8 cellular contexts compared by ENCODE assay signal in the genomic region with DNA sequence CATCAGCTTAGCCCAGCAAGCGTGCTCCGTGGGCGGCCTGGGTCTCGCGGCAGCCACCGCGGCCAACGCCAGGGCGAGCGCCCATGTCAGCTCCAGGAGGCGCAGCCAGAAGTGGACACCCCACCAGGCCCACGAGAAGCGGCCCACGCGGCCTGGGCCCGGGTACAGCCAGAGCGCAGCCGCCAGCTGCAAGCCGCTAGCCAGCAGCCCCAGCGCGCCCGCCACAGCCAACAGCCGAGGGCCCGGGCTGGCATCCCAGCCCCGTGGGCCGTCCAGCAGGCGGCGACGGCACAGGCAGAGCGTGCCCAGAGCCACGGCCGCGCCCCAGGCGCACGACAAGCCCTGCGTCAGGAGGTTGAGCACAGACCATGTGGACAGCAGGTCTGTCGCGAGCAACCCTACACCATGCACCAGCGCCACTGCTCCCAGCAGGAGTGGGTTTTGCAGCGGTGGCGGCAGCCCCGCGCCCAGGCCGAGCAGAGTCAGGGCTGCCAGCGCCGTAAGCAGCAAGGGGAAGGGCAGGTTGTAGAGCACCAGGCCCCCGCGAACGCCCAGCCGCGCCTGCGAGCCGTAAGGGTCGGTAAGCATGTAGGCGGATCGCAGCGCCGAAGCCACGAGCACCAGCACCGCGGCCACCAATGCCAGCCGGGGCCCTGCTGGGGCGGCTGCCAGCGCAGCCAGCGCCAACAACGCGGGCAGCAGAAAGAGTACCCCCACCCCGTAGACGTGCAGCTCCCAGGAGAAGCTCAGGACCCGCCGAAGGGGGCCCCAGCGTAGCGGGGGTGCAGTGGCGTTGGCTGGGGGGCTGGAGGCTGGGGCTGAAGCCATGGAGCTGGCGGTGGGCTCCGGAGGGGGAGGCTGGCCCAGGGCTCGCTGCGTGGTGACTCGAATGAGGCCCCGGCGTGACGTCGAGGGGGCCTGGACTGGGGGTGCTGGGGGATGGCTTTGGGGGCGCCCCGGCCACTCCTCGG. TPM values are rescaled to one million over a fixed set of nuclear protein-coding genes. Genes with fewer than 3 reads are reported as not detected.
A peak's percentile ranks its signal among the peaks of the same experiment; 100 is the strongest.
DNase-seq lines count a peak whose midpoint lies in the region; ATAC-seq, FAIRE-seq and TF ChIP-seq lines count a peak whose summit lies in the region.

No MANE protein-coding gene starts in this region.

- peak; percentile 87 to 90 (median 88) for ATAC-seq in pancreas
- ATAC-seq in HG02885 (IDR thresholded peaks at IDR 0.05; ENCODE audit: poor library complexity, unreplicated experiment) = no peak
- ATAC-seq in GM19023 (IDR thresholded peaks at IDR 0.05; ENCODE audit: unreplicated experiment) = no peak

- WGBS in pancreas, 2 donors = 27 to 33% methylated on average over 78 to 86 of the region's 86 CpGs

- no peaks in the 10 kb centered on the region for H3K9me3 ChIP-seq in pancreas

- peak overlapping the region; percentile 67 to 75 (median 72) for H3K27ac ChIP-seq in pancreas

- H3K4me3 Mint-ChIP-seq in HFFc6 = peak overlapping the region; percentile 90

- no peak for FAIRE-seq in pancreas (lab: Jason Lieb, UNC)

- peaks cover 0 to 5% (median 0%) of the 10 kb centered on the region in 3 donors for H3K4me1 ChIP-seq in pancreas

- H3K27ac Mint-ChIP-seq in HFFc6 = peak overlapping the region; percentile 59; the same call in 1 of the 2 replicates

- intact Hi-C loops in head of caudate nucleus (cut with DNase I) (loop anchor here (5.0 kb wide), 1 partner anchor 105 kb away; the partner anchor contains the start of gene RPUSD3), pancreas (cut with DNase I) (loop anchor here in 1 of 3 donors (10.0 kb wide), 1 partner anchor 277 kb away; no protein-coding TSS in a partner anchor)

- no peaks in the 10 kb centered on the region for H3K27me3 ChIP-seq in pancreas

- no peaks in the 10 kb centered on the region for H3K9me3 Mint-ChIP-seq in HFFc6

- H3K27me3 Mint-ChIP-seq in HFFc6 (ENCODE audit: insufficient read depth) = peaks cover 1% of the 10 kb centered on the region; the same call in 1 of the 2 replicates

- H3K36me3 Mint-ChIP-seq in HFFc6 (ENCODE audit: low read depth) = no peaks in the 10 kb centered on the region; the same call in 1 of the 2 replicates

- peak overlapping the region; percentile 23 to 77 (median 56) for H3K4me3 ChIP-seq in pancreas

- DNase-seq in HFFc6 (peak; percentile 75), SW 1271 (lab: John Stamatoyannopoulos, UW) (peak; percentile 69 to 84), head of caudate nucleus (peak in 38 of 42 donors; percentile 31 to 80 (median 62)), pancreas (peak; percentile 75 to 94 (median 88)), NCI-H510A (lab: John Stamatoyannopoulos, UW) (no peak)
- DNase-seq in stimulated activated naive CD4-positive, alpha-beta T cell (lab: John Stamatoyannopoulos, UW) = no peak

- TF ChIP-seq CTCF in HFFc6 (IDR thresholded peaks at IDR 0.05) = peak; percentile 73
- peak; percentile 20 to 46 (median 46) for TF ChIP-seq CTCF in pancreas (IDR thresholded peaks at IDR 0.05)

- H3K4me1 Mint-ChIP-seq in HFFc6 (ENCODE audit: low read depth) = peaks cover 16% of the 10 kb centered on the region

- H3K36me3 ChIP-seq in pancreas = peaks cover 0 to 8% (median 0%) of the 10 kb centered on the region in 3 donors

RNA-seq across cellular contexts. Expression of gene PRRT3, which starts 4.9 kb away (rescaled TPM):
- total RNA-seq in HFFc6 (2021; fragmentation: NEBNext Ultra II Directional; extraction: Animal tissue kit (Norgen Biotek cat#: 25700)) = 1 to 10 TPM; 4.3 to 9.2 (median 7.7) TPM
- total RNA-seq in pancreas = 1 to 10 TPM; 1.2 to 2.1 (median 1.9) TPM
- 1 to 10 TPM; 2.5 to 5.1 TPM for polyA plus RNA-seq in pancreas

RNA-seq across cellular contexts. Expression of gene CRELD1, which starts 13.7 kb away (rescaled TPM):
- total RNA-seq in HFFc6 (2021; fragmentation: NEBNext Ultra II Directional; extraction: Animal tissue kit (Norgen Biotek cat#: 25700)) = 10 to 100 TPM; 11.3 to 22.6 (median 12.4) TPM
- 10 to 100 TPM; 11.3 to 36.6 (median 13.2) TPM for total RNA-seq in pancreas
- 10 to 100 TPM; 34.3 to 45.9 TPM for polyA plus RNA-seq in pancreas

RNA-seq across cellular contexts. Expression of gene IL17RC, which starts 30.4 kb away (rescaled TPM):
- 10 to 100 TPM; 26.3 to 33.6 (median 29.6) TPM for total RNA-seq in HFFc6 (2021; fragmentation: NEBNext Ultra II Directional; extraction: Animal tissue kit (Norgen Biotek cat#: 25700))
- 10 to 100 TPM; 11.9 to 19.8 (median 13.2) TPM for total RNA-seq in pancreas
- 10 to 100 TPM; 51.6 to 55.7 TPM for polyA plus RNA-seq in pancreas

RNA-seq across cellular contexts. Expression of gene EMC3, which starts 39.3 kb away (rescaled TPM):
- total RNA-seq in HFFc6 (2021; fragmentation: NEBNext Ultra II Directional; extraction: Animal tissue kit (Norgen Biotek cat#: 25700)) = 100 to 1,000 TPM in 2 of 6 experiments, 10 to 100 TPM in 4; 82.3 to 119 (median 96.5) TPM
- total RNA-seq in pancreas = 10 to 100 TPM; 25.8 to 32.1 (median 29.6) TPM
- 10 to 100 TPM in 1 of 2 donors, 1 to 10 TPM in 1; 9.8 to 35.2 TPM for polyA plus RNA-seq in pancreas

RNA-seq across cellular contexts. Expression of gene IL17RE, which starts 44.7 kb away (rescaled TPM):
- total RNA-seq in HFFc6 (2021; fragmentation: NEBNext Ultra II Directional; extraction: Animal tissue kit (Norgen Biotek cat#: 25700)) = under 1 TPM; 0.51 to 0.80 (median 0.65) TPM
- total RNA-seq in pancreas = 10 to 100 TPM in 3 of 6 donors, 1 to 10 TPM in 3; 6.4 to 14.1 (median 9.4) TPM
- polyA plus RNA-seq in pancreas = 10 to 100 TPM in 1 of 2 donors, 1 to 10 TPM in 1; 8.0 to 15.6 TPM

Comparison
In these comparisons a context has a peak if more than half of its experiments do, and no peak if none do; other contexts are left out.
1. DNase-seq: peak in HFFc6 (single experiment), SW 1271 (2 of 2), head of caudate nucleus (38 of 42) and pancreas (6 of 6); none in NCI-H510A (single experiment) and stimulated activated naive CD4-positive, alpha-beta T cell (0 of 6).
2. ATAC-seq: peak in pancreas (4 of 4); none in HG02885 (single experiment) and GM19023 (single experiment).